8 cellular contexts compared by ENCODE assay signal in genomic region chr1:91872560-91873081, GRCh38. TPM values are rescaled to one million over a fixed set of nuclear protein-coding genes. Genes with fewer than 3 reads are reported as not detected.
DNase-seq lines count a peak whose midpoint lies in the region; FAIRE-seq and TF ChIP-seq lines count a peak whose summit lies in the region.

No MANE protein-coding gene starts in this region.

- H3K27ac ChIP-seq in H1 (ENCODE audit: low read depth, low read length): no peak overlapping the region
- no peak overlapping the region for H3K27ac ChIP-seq in testis

- H3K27me3 ChIP-seq in H1 (replicated peaks in 1 of 4; ENCODE audit: control insufficient read depth in 3 of 4, extremely low read depth in 1 of 4, insufficient read depth in 3 of 4, low read length in 3 of 4) (no peaks in the 10 kb centered on the region), testis (no peaks in the 10 kb centered on the region)

- WGBS in H1 (ENCODE audit: extremely low coverage in 1 of 2, insufficient coverage in 1 of 2, insufficient read length in 1 of 2, insufficient replicate concordance in 2 of 2, low coverage in 1 of 2, low lambda C conversion rate in 2 of 2, missing lambda C conversion rate in 1 of 2), 2 experiments: 78% methylated on average over 7 of the region's 7 CpGs; no CpG with 5 or more reads in 1 of the 2 experiments
- 55 to 71% methylated on average over 7 of the region's 7 CpGs for WGBS in testis, 2 donors

- no peak overlapping the region for H3K4ac ChIP-seq in H1 (replicated peaks; ENCODE audit: insufficient read length, low read depth, low read length)

- peak overlapping the region; percentile 63 for H3K4me3 Mint-ChIP-seq in stimulated activated naive CD8-positive, alpha-beta T cell treated with anti-CD3 and anti-CD28 coated beads, Interleukin-15, Interleukin-2, amounts not matched to agents 100 ng/mL and 50 ng/mL, for 24 hours

- H3K4me3 ChIP-seq in H1 (ENCODE audit: extremely low read depth in 1 of 4, insufficient read depth in 2 of 4, low read depth in 3 of 4, low read length in 4 of 4) (no peak overlapping the region), testis (no peak overlapping the region)

- no peaks in the 10 kb centered on the region for H3K79me1 ChIP-seq in H1 (ENCODE audit: low read depth, low read length)

- H3K9me3 Mint-ChIP-seq in stimulated activated naive CD8-positive, alpha-beta T cell treated with anti-CD3 and anti-CD28 coated beads, Interleukin-15, Interleukin-2, amounts not matched to agents 100 ng/mL and 50 ng/mL, for 24 hours: no peaks in the 10 kb centered on the region

- no peak overlapping the region for H2BK120ac ChIP-seq in H1 (replicated peaks; ENCODE audit: low read depth, low read length)

- H3K23me2 ChIP-seq in H1 (ENCODE audit: low read depth, low read length): no peaks in the 10 kb centered on the region

- 0 out of 2 replicates have a peak overlapping the region, but pooled peaks have one; percentile 21 for H2AFZ ChIP-seq in H1 (ENCODE audit: low read length)

- H2BK15ac ChIP-seq in H1 (ENCODE audit: low read length): no peak overlapping the region

- no peak for FAIRE-seq in H1 (lab: Jason Lieb, UNC)

- TF ChIP-seq CTCF in H1 (IDR thresholded peaks at IDR 0.05; ENCODE audit: control extremely low read depth in 1 of 3, insufficient read depth in 1 of 3, low read depth in 1 of 3, low read length in 3 of 3): no peak
- TF ChIP-seq CTCF in testis (IDR thresholded peaks at IDR 0.05): no peak

- no peaks in the 10 kb centered on the region for H4K20me1 ChIP-seq in H1 (replicated peaks in 1 of 2; ENCODE audit: control insufficient read depth in 1 of 2, insufficient read depth in 2 of 2, low read length in 2 of 2)

- no peak overlapping the region for H4K91ac ChIP-seq in H1 (replicated peaks; ENCODE audit: insufficient read length, low read length)

- no peaks in the 10 kb centered on the region for H3K36me3 Mint-ChIP-seq in stimulated activated naive CD8-positive, alpha-beta T cell treated with anti-CD3 and anti-CD28 coated beads, Interleukin-15, Interleukin-2, amounts not matched to agents 100 ng/mL and 50 ng/mL, for 24 hours (ENCODE audit: low read depth)

- H3K56ac ChIP-seq in H1 (replicated peaks; ENCODE audit: insufficient read length, low read depth, low read length): no peak overlapping the region

- peaks cover 72% of the 10 kb centered on the region for H3K4me1 Mint-ChIP-seq in stimulated activated naive CD8-positive, alpha-beta T cell treated with anti-CD3 and anti-CD28 coated beads, Interleukin-15, Interleukin-2, amounts not matched to agents 100 ng/mL and 50 ng/mL, for 24 hours (ENCODE audit: low read depth)

- no peak overlapping the region for H2BK12ac ChIP-seq in H1 (ENCODE audit: low read depth, low read length)

- TF ChIP-seq EP300 in H1 (IDR thresholded peaks at IDR 0.05; ENCODE audit: borderline replicate concordance in 1 of 2, low read depth in 2 of 2, low read length in 2 of 2): no peak

- TF ChIP-seq POLR2A in H1 (IDR thresholded peaks at IDR 0.05; ENCODE audit: control extremely low read depth in 1 of 2, low read depth in 2 of 2, low read length in 2 of 2) (no peak), testis (IDR thresholded peaks at IDR 0.05) (no peak)

- H3K9me3 ChIP-seq in H1 (ENCODE audit: insufficient read depth in 2 of 2, low read depth in 1 of 2, low read length in 1 of 2): no peaks in the 10 kb centered on the region
- H3K9me3 ChIP-seq in testis: no peaks in the 10 kb centered on the region

- H2BK5ac ChIP-seq in H1 (ENCODE audit: low read depth, low read length): no peak overlapping the region

- intact Hi-C loops in testis (cut with DNase I; ENCODE audit: low total_unique reads): no loop called here

- H3K23ac ChIP-seq in H1 (ENCODE audit: insufficient read length): no peak overlapping the region

- CTCF ChIA-PET in H1 (lab: Charles Lee; ENCODE audit: partially characterized antibody): interaction anchor here (1.0 to 1.5 kb wide), 3 partner anchors 9 to 707 kb away, joined by 3 read pairs; no protein-coding TSS in a partner anchor

- no peaks in the 10 kb centered on the region; a peak in 1 of 7 replicates for H3K4me1 ChIP-seq in H1 (replicated peaks in 1 of 4; ENCODE audit: control insufficient read depth in 3 of 4, insufficient read depth in 4 of 4, low read length in 3 of 4)
- H3K4me1 ChIP-seq in testis: peaks cover 7% of the 10 kb centered on the region

- no peak overlapping the region for H4K5ac ChIP-seq in H1 (ENCODE audit: insufficient read length, low read depth, low read length)

- H3K14ac ChIP-seq in H1 (ENCODE audit: insufficient read length): no peak overlapping the region

- POLR2A ChIA-PET in H1 (lab: Charles Lee; ENCODE audit: partially characterized antibody): no interaction called here

- TF ChIP-seq RAD21 in H1 (IDR thresholded peaks at IDR 0.05 in 1 of 2, conservative IDR thresholded peaks at IDR 0.05 in 1 of 2; ENCODE audit: low read depth in 2 of 2, low read length in 2 of 2): no peak

- H3K18ac ChIP-seq in H1 (ENCODE audit: extremely low read depth, low read length): no peak overlapping the region

- H3K79me2 ChIP-seq in H1 (ENCODE audit: control insufficient read depth in 1 of 2, insufficient read depth in 2 of 2, low read length in 2 of 2): no peaks in the 10 kb centered on the region

- H3K27me3 Mint-ChIP-seq in stimulated activated naive CD8-positive, alpha-beta T cell treated with anti-CD3 and anti-CD28 coated beads, Interleukin-15, Interleukin-2, amounts not matched to agents 100 ng/mL and 50 ng/mL, for 24 hours: no peaks in the 10 kb centered on the region

- no peak overlapping the region for H3K9ac ChIP-seq in H1 (replicated peaks in 1 of 4; ENCODE audit: extremely low read depth in 1 of 4, low read depth in 3 of 4, low read length in 3 of 4)

- H3K4me2 ChIP-seq in H1 (ENCODE audit: insufficient read depth in 1 of 2, low read depth in 2 of 2, low read length in 2 of 2): no peak overlapping the region

- no peak overlapping the region; the same call in 1 of the 2 replicates for H4K8ac ChIP-seq in H1 (ENCODE audit: extremely low read depth, insufficient read depth, low read length)

- H3K27ac Mint-ChIP-seq in stimulated activated naive CD8-positive, alpha-beta T cell treated with anti-CD3 and anti-CD28 coated beads, Interleukin-15, Interleukin-2, amounts not matched to agents 100 ng/mL and 50 ng/mL, for 24 hours: peak overlapping the region; percentile 81

- DNase-seq in activated CD4-positive, alpha-beta T cell treated with anti-CD3 and anti-CD28 coated beads for 48 hours: peak; percentile 57
- DNase-seq in activated CD4-positive, alpha-beta T cell treated with anti-CD3 and anti-CD28 coated beads for 1 hour: no peak
- peak; percentile 54 for DNase-seq in SW480 (ENCODE audit: low spot score)
- DNase-seq in H1 (ENCODE audit: low read depth in 1 of 2, low spot score in 2 of 2): no peak
- DNase-seq in occipital lobe (lab: John Stamatoyannopoulos, UW): no peak
- DNase-seq in testis: no peak
- no peak for DNase-seq in AG08396 (ENCODE audit: low spot score)

- H2BK20ac ChIP-seq in H1 (ENCODE audit: low read length): no peak overlapping the region

- H3K36me3 ChIP-seq in H1 (ENCODE audit: control insufficient read depth in 2 of 4, insufficient read depth in 4 of 4, low read length in 3 of 4) (no peaks in the 10 kb centered on the region), testis (ENCODE audit: low read depth, missing control alignments) (no peaks in the 10 kb centered on the region)

- no peak overlapping the region for H2AK5ac ChIP-seq in H1 (ENCODE audit: low read depth, low read length)

TF ChIP-seq in H1, 55 proteins besides CTCF, POLR2A, EP300 and RAD21:
- TF ChIP-seq CBX5 (IDR thresholded peaks at IDR 0.05; ENCODE audit: low read depth, low read length) (no peak), SRF (IDR thresholded peaks at IDR 0.05; ENCODE audit: low read depth, low read length) (no peak), SP2 (IDR thresholded peaks at IDR 0.05; ENCODE audit: low read length) (no peak), RFX5 (IDR thresholded peaks at IDR 0.05; ENCODE audit: borderline replicate concordance, low read depth, low read length) (no peak)

RNA-seq across cellular contexts. Expression of gene TGFBR3, which starts 13.3 kb away (rescaled TPM):
- total RNA-seq in H1 (2021; fragmentation: NEBNext Ultra II Directional; extraction: Animal tissue kit (Norgen Biotek cat#: 25700)): 2.9 and 6.1 TPM in 2 replicates
- 1.5 and 2.0 TPM in 2 replicates for polyA plus RNA-seq in H1 (2011; rRNA removed)
- polyA plus RNA-seq in H1 (2011; cell fraction: cytosol; rRNA removed): 1.6 TPM
- 3.2 TPM for polyA plus RNA-seq in H1 (2011; cell fraction: nucleus; rRNA removed)
- 1.6 to 3.9 TPM (median 2.5 TPM) in 4 replicates for polyA plus RNA-seq in H1 (2012, experiment 1 of 2)
- polyA plus RNA-seq in H1 (2012, experiment 2 of 2): 0.14 TPM
- 3.7 TPM for polyA plus RNA-seq in H1 (2013, experiment 1 of 2)
- 3.6 TPM for polyA plus RNA-seq in H1 (2013, experiment 2 of 2)
- polyA minus RNA-seq in H1 (2011; rRNA and poly(A)+ RNA removed): 7.5 and 11.7 TPM in 2 replicates
- 5.9 TPM for polyA minus RNA-seq in H1 (2011; cell fraction: cytosol; rRNA and poly(A)+ RNA removed)
- polyA minus RNA-seq in H1 (2011; cell fraction: nucleus; rRNA and poly(A)+ RNA removed): 7.1 TPM
- 6.9 TPM for total RNA-seq in occipital lobe
- total RNA-seq in testis: 10 to 100 TPM; 24.0 to 34.7 TPM
- polyA plus RNA-seq in testis (ENCODE audit: insufficient read depth, low read depth, low replicate concordance): 37.2 TPM

Comparison
In these comparisons a context has a peak if more than half of its experiments do, and no peak if none do; other contexts are left out.
1. DNase-seq: peak in activated CD4-positive, alpha-beta T cell treated with anti-CD3 and anti-CD28 coated beads for 48 hours (single experiment) and SW480 (single experiment); none in activated CD4-positive, alpha-beta T cell treated with anti-CD3 and anti-CD28 coated beads for 1 hour (single experiment), H1 (0 of 2), occipital lobe (single experiment), testis (single experiment) and AG08396 (single experiment).